In the genomic region with DNA sequence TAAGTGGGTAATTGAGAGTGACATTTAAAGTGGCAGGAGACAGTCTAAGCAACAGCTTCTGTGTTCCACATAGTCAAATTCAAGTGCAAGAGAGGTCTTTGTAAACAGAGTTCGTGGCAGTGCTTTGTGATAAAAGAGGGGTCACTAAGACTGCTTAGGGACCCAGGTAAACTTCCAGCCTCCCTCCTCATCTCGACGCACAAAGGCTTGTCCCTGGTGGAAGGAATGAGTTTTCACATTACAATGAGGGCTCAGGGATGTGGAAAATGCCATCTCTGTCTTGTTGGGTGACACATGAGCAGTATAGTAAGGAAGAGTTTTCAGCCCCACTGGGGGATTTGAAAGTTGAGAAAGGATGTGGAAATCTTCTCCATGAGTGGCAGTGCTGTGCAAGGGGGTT, we compare ENCODE assay signal across 15 cellular contexts. TPM values are rescaled to one million over a fixed set of nuclear protein-coding genes. Genes with fewer than 3 reads are reported as not detected.
"Had no signal": no experiment of that assay in that cellular context is flagged by ENCODE, and none has a peak within 500 bp of the region (broad histone marks: within the 10 kb centered on the region; RNA-seq: fewer than 3 reads in every experiment).

No MANE protein-coding gene starts in this region.

- DNase-seq: activated CD4-positive, CD25-positive, alpha-beta regulatory T cell; activated effector memory CD4-positive, alpha-beta T cell treated with Interleukin-2 at 50 U/mL for 16 hours; amygdala; cerebellar nuclear complex; effector memory CD8-positive, alpha-beta T cell; glutamatergic neuron; left ventricle myocardium inferior; occipital lobe; stimulated activated CD4-positive, alpha-beta T cell treated with anti-CD3 and anti-CD28 coated beads, Interleukin-4, amount 100 ng/mL, for 1 hour; stimulated activated naive CD8-positive, alpha-beta T cell treated with anti-CD3 and anti-CD28 coated beads, Interleukin-15, amount 100 ng/mL, for 72 hours; T-helper 17 cell; testis had no signal

- FAIRE-seq: keratinocyte, TTC549 had no signal

- H3K27ac ChIP-seq: left ventricle myocardium inferior, testis had no signal

- H3K27me3 ChIP-seq: testis had no signal

- ATAC-seq: effector memory CD8-positive, alpha-beta T cell; natural killer cell treated with Interleukin-12 subunit alpha and Interleukin-12 subunit beta and Interleukin-15 and Interleukin-18, amount 100 ng/mL, for 72 hours; stimulated activated naive CD8-positive, alpha-beta T cell treated with anti-CD3 and anti-CD28 coated beads, Interleukin-15, amount 100 ng/mL, for 72 hours; T-helper 17 cell had no signal

- H3K36me3 ChIP-seq: left ventricle myocardium inferior had no signal

- H3K4me3 ChIP-seq: left ventricle myocardium inferior, testis had no signal

RNA-seq across cellular contexts. Expression of gene GMNC, which starts 7.3 kb away (rescaled TPM):
- total RNA-seq: natural killer cell treated with Interleukin-12 subunit alpha and Interleukin-12 subunit beta and Interleukin-15 and Interleukin-18, amount 100 ng/mL, for 72 hours; T-helper 17 cell had no signal
